20 cellular contexts compared by ENCODE assay signal in genomic region chr20:61304750-61305149, GRCh38. TPM values are rescaled to one million over a fixed set of nuclear protein-coding genes. Genes with fewer than 3 reads are reported as not detected.
A peak's percentile ranks its signal among the peaks of the same experiment; 100 is the strongest.
DNase-seq lines count a peak whose midpoint lies in the region; ATAC-seq, FAIRE-seq and TF ChIP-seq lines count a peak whose summit lies in the region.
"Had no signal": no experiment of that assay in that cellular context is flagged by ENCODE, and none has a peak within 500 bp of the region (broad histone marks: within the 10 kb centered on the region; RNA-seq: fewer than 3 reads in every experiment).

No MANE protein-coding gene starts in this region.

- TF ChIP-seq POLR2A in heart left ventricle (IDR thresholded peaks at IDR 0.05): no peak
- TF ChIP-seq POLR2A in H1 (IDR thresholded peaks at IDR 0.05; ENCODE audit: control extremely low read depth in 1 of 2, low read depth in 2 of 2, low read length in 2 of 2): no peak
- no peak for TF ChIP-seq POLR2A in GM12891 (IDR thresholded peaks at IDR 0.05; ENCODE audit: low read depth, low read length)

- H3K9me3 ChIP-seq in heart left ventricle: no peaks in the 10 kb centered on the region
- no peaks in the 10 kb centered on the region for H3K9me3 ChIP-seq in H1 (ENCODE audit: insufficient read depth in 2 of 2, low read depth in 1 of 2, low read length in 1 of 2)
- no peaks in the 10 kb centered on the region for H3K9me3 ChIP-seq in osteoblast (ENCODE audit: low read depth, low read length)
- H3K9me3 ChIP-seq: A549 had no signal

- H3K4me1 ChIP-seq in heart left ventricle (no peaks in the 10 kb centered on the region), H1 (replicated peaks in 1 of 4; ENCODE audit: control insufficient read depth in 3 of 4, insufficient read depth in 4 of 4, low read length in 3 of 4) (peaks cover 7 to 24% (median 19%) of the 10 kb centered on the region in 4 experiments), osteoblast (ENCODE audit: insufficient read depth, low read length) (no peaks in the 10 kb centered on the region)
- H3K4me1 ChIP-seq: A549 had no signal

- H3K27ac ChIP-seq in heart left ventricle (no peak overlapping the region), H1 (ENCODE audit: low read depth, low read length) (no peak overlapping the region), osteoblast (ENCODE audit: low read depth, low read length) (no peak overlapping the region)
- H3K27ac ChIP-seq: 22Rv1, A549, C4-2B, GM23248 had no signal

- no peak overlapping the region for H3K18ac ChIP-seq in H1 (ENCODE audit: extremely low read depth, low read length)

- TF ChIP-seq EP300 in H1 (IDR thresholded peaks at IDR 0.05; ENCODE audit: borderline replicate concordance in 1 of 2, low read depth in 2 of 2, low read length in 2 of 2): no peak

- H4K20me1 ChIP-seq in H1 (replicated peaks in 1 of 2; ENCODE audit: control insufficient read depth in 1 of 2, insufficient read depth in 2 of 2, low read length in 2 of 2) (peaks cover 0 to 12% of the 10 kb centered on the region in 2 experiments), osteoblast (ENCODE audit: insufficient read depth, low read length) (no peaks in the 10 kb centered on the region)

- 89 to 94% (median 93%) methylated on average over 8 of the region's 8 CpGs for WGBS in heart left ventricle, 4 donors
- 90% methylated on average over 8 of the region's 8 CpGs; no CpG with 5 or more reads in 1 of the 2 experiments for WGBS in H1 (ENCODE audit: extremely low coverage in 1 of 2, insufficient coverage in 1 of 2, insufficient read length in 1 of 2, insufficient replicate concordance in 2 of 2, low coverage in 1 of 2, low lambda C conversion rate in 2 of 2, missing lambda C conversion rate in 1 of 2), 2 experiments

- no peak for ATAC-seq in Right ventricle myocardium superior (ENCODE audit: poor library complexity)
- no peak for ATAC-seq in heart left ventricle
- no peak for ATAC-seq in GM18517 (IDR thresholded peaks at IDR 0.05; ENCODE audit: unreplicated experiment)
- no peak for ATAC-seq in GM21390 (IDR thresholded peaks at IDR 0.05; ENCODE audit: unreplicated experiment)
- ATAC-seq: A549, HCT116 had no signal

- TF ChIP-seq RAD21 in H1 (IDR thresholded peaks at IDR 0.05 in 1 of 2, conservative IDR thresholded peaks at IDR 0.05 in 1 of 2; ENCODE audit: low read depth in 2 of 2, low read length in 2 of 2): no peak

- DNase-seq in Right ventricle myocardium superior: peak; percentile 4
- DNase-seq in heart left ventricle: no peak
- no peak for DNase-seq in H1 (ENCODE audit: low read depth in 1 of 2, low spot score in 2 of 2)
- peak; percentile 9 for DNase-seq in osteoblast (ENCODE audit: insufficient read length, low spot score, missing footprints)
- DNase-seq in GM12891 (ENCODE audit: insufficient read length, low spot score): no peak
- no peak for DNase-seq in activated naive CD4-positive, alpha-beta T cell treated with anti-CD3 and anti-CD28 coated beads, Interleukin-2, amount 50 U/mL, for 16 hours
- DNase-seq: AML-193; CD4-positive, alpha-beta memory T cell; DMS153; DMS79; GDM1; GM23248 had no signal

- H2BK5ac ChIP-seq in H1 (ENCODE audit: low read depth, low read length): peak overlapping the region; percentile 84; the same call in 1 of the 2 replicates

- peaks cover 4% of the 10 kb centered on the region; the same call in 1 of the 2 replicates for H3K79me1 ChIP-seq in H1 (ENCODE audit: low read depth, low read length)

- FAIRE-seq in H1 (lab: Jason Lieb, UNC): no peak
- FAIRE-seq in GM12891 (lab: Jason Lieb, UNC): no peak
- FAIRE-seq: A549, GM19239, H54 had no signal

- H3K4me2 ChIP-seq in H1 (ENCODE audit: insufficient read depth in 1 of 2, low read depth in 2 of 2, low read length in 2 of 2) (no peak overlapping the region), osteoblast (ENCODE audit: insufficient read depth, low read length) (no peak overlapping the region)
- H3K4me2 ChIP-seq: A549 had no signal

- peak overlapping the region; percentile 76 for H2BK120ac ChIP-seq in H1 (replicated peaks; ENCODE audit: low read depth, low read length)

- H3K4ac ChIP-seq in H1 (replicated peaks; ENCODE audit: insufficient read length, low read depth, low read length): peak overlapping the region; percentile 88

- no peak overlapping the region for H3K9ac ChIP-seq in H1 (replicated peaks in 1 of 4; ENCODE audit: extremely low read depth in 1 of 4, low read depth in 3 of 4, low read length in 3 of 4)
- H3K9ac ChIP-seq: GM23248 had no signal

- peak overlapping the region; percentile 100 for H2BK15ac ChIP-seq in H1 (ENCODE audit: low read length)

- H2BK12ac ChIP-seq in H1 (ENCODE audit: low read depth, low read length): peak overlapping the region; percentile 27; the same call in 1 of the 2 replicates

- H3K4me3 ChIP-seq in heart left ventricle (no peak overlapping the region), H1 (ENCODE audit: extremely low read depth in 1 of 4, insufficient read depth in 2 of 4, low read depth in 3 of 4, low read length in 4 of 4) (no peak overlapping the region), osteoblast (ENCODE audit: insufficient read depth, low read length) (no peak overlapping the region)
- H3K4me3 ChIP-seq: A549, GM23248 had no signal

- no peak overlapping the region for H3K56ac ChIP-seq in H1 (replicated peaks; ENCODE audit: insufficient read length, low read depth, low read length)

- H3K36me3 ChIP-seq in heart left ventricle (no peaks in the 10 kb centered on the region), H1 (ENCODE audit: control insufficient read depth in 2 of 4, insufficient read depth in 4 of 4, low read length in 3 of 4) (no peaks in the 10 kb centered on the region), osteoblast (ENCODE audit: insufficient read depth, low read length) (no peaks in the 10 kb centered on the region)

- H2AFZ ChIP-seq in H1 (ENCODE audit: low read length) (no peak overlapping the region), osteoblast (ENCODE audit: low read length) (no peak overlapping the region)
- H2AFZ ChIP-seq: GM23248 had no signal

- POLR2A ChIA-PET in H1 (lab: Charles Lee; ENCODE audit: partially characterized antibody): no interaction called here

- H4K91ac ChIP-seq in H1 (replicated peaks; ENCODE audit: insufficient read length, low read length): peak overlapping the region; percentile 97

- peak overlapping the region; percentile 76 for H2AK5ac ChIP-seq in H1 (ENCODE audit: low read depth, low read length)

- H2BK20ac ChIP-seq in H1 (ENCODE audit: low read length): no peak overlapping the region

- TF ChIP-seq CTCF in heart left ventricle (IDR thresholded peaks at IDR 0.05): no peak
- no peak for TF ChIP-seq CTCF in H1 (IDR thresholded peaks at IDR 0.05; ENCODE audit: control extremely low read depth in 1 of 3, insufficient read depth in 1 of 3, low read depth in 1 of 3, low read length in 3 of 3)
- TF ChIP-seq CTCF in osteoblast (IDR thresholded peaks at IDR 0.05; ENCODE audit: extremely low read depth, low read depth, low read length): no peak

- peaks cover 0 to 5% of the 10 kb centered on the region in 2 experiments; a peak in 1 of 4 replicates for H3K79me2 ChIP-seq in H1 (ENCODE audit: control insufficient read depth in 1 of 2, insufficient read depth in 2 of 2, low read length in 2 of 2)
- H3K79me2 ChIP-seq in osteoblast (ENCODE audit: insufficient read depth, low read length): no peaks in the 10 kb centered on the region

- H4K8ac ChIP-seq in H1 (ENCODE audit: extremely low read depth, insufficient read depth, low read length): no peak overlapping the region

- H3K23ac ChIP-seq in H1 (ENCODE audit: insufficient read length): no peak overlapping the region

- H3K27me3 ChIP-seq in heart left ventricle: peaks cover 0 to 13% (median 0%) of the 10 kb centered on the region in 9 donors
- peaks cover 0 to 2% (median 0%) of the 10 kb centered on the region in 4 experiments; a peak in 3 of 7 replicates for H3K27me3 ChIP-seq in H1 (replicated peaks in 1 of 4; ENCODE audit: control insufficient read depth in 3 of 4, extremely low read depth in 1 of 4, insufficient read depth in 3 of 4, low read length in 3 of 4)
- H3K27me3 ChIP-seq in osteoblast (ENCODE audit: insufficient read depth, low read length): no peaks in the 10 kb centered on the region

- H3K23me2 ChIP-seq in H1 (ENCODE audit: low read depth, low read length): peaks cover 4% of the 10 kb centered on the region

- H3K14ac ChIP-seq in H1 (ENCODE audit: insufficient read length): no peak overlapping the region

- CTCF ChIA-PET in H1 (lab: Charles Lee; ENCODE audit: partially characterized antibody): no interaction called here

- H4K5ac ChIP-seq in H1 (ENCODE audit: insufficient read length, low read depth, low read length): no peak overlapping the region

- intact Hi-C loops in Right ventricle myocardium superior (cut with DNase I): no loop called here
- intact Hi-C loops in heart left ventricle (cut with DNase I): no loop called here

TF ChIP-seq in H1, 55 proteins besides CTCF, POLR2A, EP300 and RAD21 (continues in another document):
- TF ChIP-seq RFX5 (IDR thresholded peaks at IDR 0.05; ENCODE audit: borderline replicate concordance, low read depth, low read length): no peak
- TF ChIP-seq, protein P1, sequence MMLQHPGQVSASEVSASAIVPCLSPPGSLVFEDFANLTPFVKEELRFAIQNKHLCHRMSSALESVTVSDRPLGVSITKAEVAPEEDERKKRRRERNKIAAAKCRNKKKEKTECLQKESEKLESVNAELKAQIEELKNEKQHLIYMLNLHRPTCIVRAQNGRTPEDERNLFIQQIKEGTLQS (IDR thresholded peaks at IDR 0.05; ENCODE audit: insufficient read depth, low read depth, low read length): no peak

TF ChIP-seq in GM12891, 5 proteins besides CTCF, POLR2A, EP300 and RAD21:
- TF ChIP-seq TAF1 (IDR thresholded peaks at IDR 0.05; ENCODE audit: low read depth, low read length): no peak
- no peak for TF ChIP-seq POU2F2 (IDR thresholded peaks at IDR 0.05; ENCODE audit: low read depth, low read length)
- TF ChIP-seq PAX5 (IDR thresholded peaks at IDR 0.05; ENCODE audit: insufficient read depth, low read length, severe bottlenecking): no peak
- no peak for TF ChIP-seq POLR2AphosphoS5 (IDR thresholded peaks at IDR 0.05; ENCODE audit: low read depth, low read length)
- no peak for TF ChIP-seq SPI1 (IDR thresholded peaks at IDR 0.05; ENCODE audit: low read depth, low read length)

RNA-seq across cellular contexts. Expression of gene CDH4, which starts 52.7 kb away (rescaled TPM):
- 0.05 TPM for total RNA-seq in Right ventricle myocardium superior
- total RNA-seq in heart left ventricle: under 1 TPM in 8 of 9 donors, not detected in 1; 0.04 to 0.54 (median 0.15) TPM
- under 1 TPM; 0.04 to 0.07 TPM for polyA plus RNA-seq in heart left ventricle
- 7.4 and 7.9 TPM in 2 replicates for total RNA-seq in H1 (2021; fragmentation: NEBNext Ultra II Directional; extraction: Animal tissue kit (Norgen Biotek cat#: 25700))
- 4.3 and 6.4 TPM in 2 replicates for polyA plus RNA-seq in H1 (2011; rRNA removed)
- polyA plus RNA-seq in H1 (2011; cell fraction: cytosol; rRNA removed): 3.2 TPM
- polyA plus RNA-seq in H1 (2011; cell fraction: nucleus; rRNA removed): 6.0 TPM
- 4.9 to 8.0 TPM (median 7.3 TPM) in 4 replicates for polyA plus RNA-seq in H1 (2012, experiment 1 of 2)
- 5.8 TPM for polyA plus RNA-seq in H1 (2012, experiment 2 of 2)
- polyA plus RNA-seq in H1 (2013, experiment 1 of 2): 8.3 TPM
- polyA plus RNA-seq in H1 (2013, experiment 2 of 2): 7.3 TPM
- 6.3 and 6.4 TPM in 2 replicates for polyA minus RNA-seq in H1 (2011; rRNA and poly(A)+ RNA removed)
- 7.4 TPM for polyA minus RNA-seq in H1 (2011; cell fraction: cytosol; rRNA and poly(A)+ RNA removed)
- polyA minus RNA-seq in H1 (2011; cell fraction: nucleus; rRNA and poly(A)+ RNA removed): 5.2 TPM
- 1.1 and 1.8 TPM in 2 replicates for total RNA-seq in osteoblast
- polyA plus RNA-seq in GM12891 (2012; ENCODE audit: low read depth, missing spikeins): 0.01 TPM

Comparison
In these comparisons a context has a peak if more than half of its experiments do, and no peak if none do; other contexts are left out.
1. DNase-seq: peak in Right ventricle myocardium superior (single experiment) and osteoblast (single experiment); none in heart left ventricle (0 of 5), H1 (0 of 2), GM12891 (single experiment) and activated naive CD4-positive, alpha-beta T cell treated with anti-CD3 and anti-CD28 coated beads, Interleukin-2, amount 50 U/mL, for 16 hours (single experiment).